In the genomic region with DNA sequence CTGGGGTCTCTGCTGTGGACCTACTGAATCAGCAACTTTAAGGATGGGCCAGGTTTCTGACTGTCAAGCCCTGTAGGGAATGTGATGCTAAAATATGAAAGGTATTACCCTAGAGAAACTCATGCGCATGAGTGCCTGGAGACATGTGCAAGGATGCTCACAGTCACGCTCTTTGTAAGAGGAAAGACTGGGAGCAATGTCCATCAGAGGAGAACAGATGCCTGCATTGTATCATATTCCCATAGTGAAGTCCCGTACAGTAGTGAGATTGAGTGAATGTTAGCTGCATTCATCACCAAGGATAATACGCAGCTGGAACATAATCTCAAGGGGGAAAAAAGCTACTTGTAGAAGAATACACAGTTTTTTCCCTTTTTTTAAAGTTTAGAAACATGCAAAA, we compare ENCODE assay signal across 1 cellular context.
TF ChIP-seq lines count a peak whose summit lies in the region.

No MANE protein-coding gene starts in this region.

TF ChIP-seq in IMR-90, 13 proteins besides CTCF, POLR2A, EP300 and RAD21 (continued from another document):
- TF ChIP-seq, protein P1, sequence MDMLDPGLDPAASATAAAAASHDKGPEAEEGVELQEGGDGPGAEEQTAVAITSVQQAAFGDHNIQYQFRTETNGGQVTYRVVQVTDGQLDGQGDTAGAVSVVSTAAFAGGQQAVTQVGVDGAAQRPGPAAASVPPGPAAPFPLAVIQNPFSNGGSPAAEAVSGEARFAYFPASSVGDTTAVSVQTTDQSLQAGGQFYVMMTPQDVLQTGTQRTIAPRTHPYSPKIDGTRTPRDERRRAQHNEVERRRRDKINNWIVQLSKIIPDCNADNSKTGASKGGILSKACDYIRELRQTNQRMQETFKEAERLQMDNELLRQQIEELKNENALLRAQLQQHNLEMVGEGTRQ (IDR thresholded peaks at IDR 0.05; ENCODE audit: low read depth, low read length) = no peak
- no peak for TF ChIP-seq CHD1 (IDR thresholded peaks at IDR 0.05; ENCODE audit: low read depth, low read length)
- no peak for TF ChIP-seq RFX5 (IDR thresholded peaks at IDR 0.05; ENCODE audit: low read depth, low read length)
- TF ChIP-seq SMC3 (IDR thresholded peaks at IDR 0.05; ENCODE audit: low read depth, low read length) = no peak
- no peak for TF ChIP-seq BHLHE40 (IDR thresholded peaks at IDR 0.05; ENCODE audit: low read depth, low read length)
- no peak for TF ChIP-seq CEBPB (IDR thresholded peaks at IDR 0.05; ENCODE audit: low read depth, low read length)
- TF ChIP-seq MAFK (IDR thresholded peaks at IDR 0.05; ENCODE audit: low read depth, low read length) = no peak
- TF ChIP-seq, protein P2, sequence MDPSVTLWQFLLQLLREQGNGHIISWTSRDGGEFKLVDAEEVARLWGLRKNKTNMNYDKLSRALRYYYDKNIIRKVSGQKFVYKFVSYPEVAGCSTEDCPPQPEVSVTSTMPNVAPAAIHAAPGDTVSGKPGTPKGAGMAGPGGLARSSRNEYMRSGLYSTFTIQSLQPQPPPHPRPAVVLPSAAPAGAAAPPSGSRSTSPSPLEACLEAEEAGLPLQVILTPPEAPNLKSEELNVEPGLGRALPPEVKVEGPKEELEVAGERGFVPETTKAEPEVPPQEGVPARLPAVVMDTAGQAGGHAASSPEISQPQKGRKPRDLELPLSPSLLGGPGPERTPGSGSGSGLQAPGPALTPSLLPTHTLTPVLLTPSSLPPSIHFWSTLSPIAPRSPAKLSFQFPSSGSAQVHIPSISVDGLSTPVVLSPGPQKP (IDR thresholded peaks at IDR 0.05; ENCODE audit: borderline replicate concordance, low read depth, low read length) = no peak
- no peak for TF ChIP-seq RCOR1 (IDR thresholded peaks at IDR 0.05; ENCODE audit: insufficient replicate concordance, low read length)
- TF ChIP-seq MAZ (IDR thresholded peaks at IDR 0.05; ENCODE audit: borderline replicate concordance, low read depth, low read length) = no peak
- no peak for TF ChIP-seq NFE2L2 (IDR thresholded peaks at IDR 0.05; ENCODE audit: low read depth, low read length)
